In genomic region chr1:6704746-6705145, GRCh38 we compare ENCODE assay signal across 22 cellular contexts.
"Had no signal": no experiment of that assay in that cellular context is flagged by ENCODE, and none has a peak within 500 bp of the region (broad histone marks: within the 10 kb centered on the region; RNA-seq: fewer than 3 reads in every experiment).

No MANE protein-coding gene starts in this region.

- H3K4me1 ChIP-seq: uterus had no signal

- H3K36me3 ChIP-seq: heart left ventricle, prostate gland, right atrium auricular region, suprapubic skin, tibial nerve, uterus had no signal

- H3K9me3 ChIP-seq: heart left ventricle, prostate gland, right atrium auricular region, suprapubic skin, tibial nerve, uterus had no signal

- H3K36me3 Mint-ChIP-seq: activated CD4-positive, alpha-beta memory T cell treated with anti-CD3 and anti-CD28 coated beads for 36 hours; activated CD8-positive, alpha-beta memory T cell treated with anti-CD3 and anti-CD28 coated beads, Interleukin-2, amount 10 ng/mL, durations not matched to agents 7 days and 5 days had no signal

- H3K4me3 ChIP-seq: heart left ventricle, prostate gland, right atrium auricular region, skin epidermis, suprapubic skin, tibial nerve, uterus had no signal

- H3K4me3 Mint-ChIP-seq: activated B cell treated with CpG ODN at 0.5 μM for 24 hours; activated CD4-positive, alpha-beta memory T cell treated with anti-CD3 and anti-CD28 coated beads for 36 hours; activated CD8-positive, alpha-beta memory T cell treated with anti-CD3 and anti-CD28 coated beads, Interleukin-2, amount 10 ng/mL, durations not matched to agents 7 days and 5 days; activated naive CD4-positive, alpha-beta T cell treated with anti-CD3 and anti-CD28 coated beads for 36 hours; stimulated activated effector memory CD8-positive, alpha-beta T cell treated with anti-CD3 and anti-CD28 coated beads, Interleukin-12 subunit alpha, Interleukin-12 subunit beta, amount 100 ng/mL, for 72 hours; stimulated activated naive CD8-positive, alpha-beta T cell treated with anti-CD3 and anti-CD28 coated beads, Interleukin-15, amount 100 ng/mL, for 72 hours; T-helper 17 cell had no signal

- H3K27me3 ChIP-seq: heart left ventricle, right atrium auricular region, tibial nerve, uterus had no signal

- H3K27ac Mint-ChIP-seq: activated B cell treated with CpG ODN at 0.5 μM for 24 hours; activated CD4-positive, alpha-beta memory T cell treated with anti-CD3 and anti-CD28 coated beads for 36 hours; activated CD8-positive, alpha-beta memory T cell treated with anti-CD3 and anti-CD28 coated beads, Interleukin-2, amount 10 ng/mL, durations not matched to agents 7 days and 5 days; activated naive CD4-positive, alpha-beta T cell treated with anti-CD3 and anti-CD28 coated beads for 36 hours; stimulated activated effector memory CD8-positive, alpha-beta T cell treated with anti-CD3 and anti-CD28 coated beads, Interleukin-12 subunit alpha, Interleukin-12 subunit beta, amount 100 ng/mL, for 72 hours; stimulated activated naive CD8-positive, alpha-beta T cell treated with anti-CD3 and anti-CD28 coated beads, Interleukin-15, amount 100 ng/mL, for 72 hours; T-helper 17 cell had no signal

- H3K27ac ChIP-seq: epithelial cell of prostate, prostate gland, right atrium auricular region, skin epidermis, suprapubic skin, tibial nerve, uterus had no signal

- DNase-seq: activated B cell treated with CpG ODN at 0.5 μM for 24 hours; activated CD4-positive, alpha-beta memory T cell treated with anti-CD3 and anti-CD28 coated beads for 36 hours; activated CD4-positive, alpha-beta T cell treated with anti-CD3 and anti-CD28 coated beads for 4 hours; activated CD8-positive, alpha-beta memory T cell treated with anti-CD3 and anti-CD28 coated beads, Interleukin-2, amount 10 ng/mL, durations not matched to agents 7 days and 5 days; activated naive CD4-positive, alpha-beta T cell treated with anti-CD3 and anti-CD28 coated beads for 36 hours; activated T-cell treated with anti-CD3 and anti-CD28 coated beads for 4 hours; cerebellar nuclear complex; cortex of kidney; heart left ventricle; islet precursor cell; left cardiac atrium; stimulated activated CD4-positive, alpha-beta T cell treated with anti-CD3 and anti-CD28 coated beads, Interleukin-2, amount 100 ng/mL, for 24 hours; stimulated activated naive CD8-positive, alpha-beta T cell treated with anti-CD3 and anti-CD28 coated beads, Interleukin-15, amount 100 ng/mL, for 72 hours; T-helper 17 cell; uterus had no signal

- ATAC-seq: activated CD8-positive, alpha-beta memory T cell treated with anti-CD3 and anti-CD28 coated beads, Interleukin-2, amount 10 ng/mL, durations not matched to agents 7 days and 5 days; heart left ventricle; left cardiac atrium; stimulated activated effector memory CD8-positive, alpha-beta T cell treated with anti-CD3 and anti-CD28 coated beads, Interleukin-12 subunit alpha, Interleukin-12 subunit beta, amount 100 ng/mL, for 72 hours; stimulated activated naive CD8-positive, alpha-beta T cell treated with anti-CD3 and anti-CD28 coated beads, Interleukin-15, amount 100 ng/mL, for 72 hours; T-helper 17 cell had no signal

- H3K9me3 Mint-ChIP-seq: activated B cell treated with CpG ODN at 0.5 μM for 24 hours; activated CD4-positive, alpha-beta memory T cell treated with anti-CD3 and anti-CD28 coated beads for 36 hours; activated naive CD4-positive, alpha-beta T cell treated with anti-CD3 and anti-CD28 coated beads for 36 hours; stimulated activated effector memory CD8-positive, alpha-beta T cell treated with anti-CD3 and anti-CD28 coated beads, Interleukin-12 subunit alpha, Interleukin-12 subunit beta, amount 100 ng/mL, for 72 hours had no signal
